15 cellular contexts compared by ENCODE assay signal in the genomic region with DNA sequence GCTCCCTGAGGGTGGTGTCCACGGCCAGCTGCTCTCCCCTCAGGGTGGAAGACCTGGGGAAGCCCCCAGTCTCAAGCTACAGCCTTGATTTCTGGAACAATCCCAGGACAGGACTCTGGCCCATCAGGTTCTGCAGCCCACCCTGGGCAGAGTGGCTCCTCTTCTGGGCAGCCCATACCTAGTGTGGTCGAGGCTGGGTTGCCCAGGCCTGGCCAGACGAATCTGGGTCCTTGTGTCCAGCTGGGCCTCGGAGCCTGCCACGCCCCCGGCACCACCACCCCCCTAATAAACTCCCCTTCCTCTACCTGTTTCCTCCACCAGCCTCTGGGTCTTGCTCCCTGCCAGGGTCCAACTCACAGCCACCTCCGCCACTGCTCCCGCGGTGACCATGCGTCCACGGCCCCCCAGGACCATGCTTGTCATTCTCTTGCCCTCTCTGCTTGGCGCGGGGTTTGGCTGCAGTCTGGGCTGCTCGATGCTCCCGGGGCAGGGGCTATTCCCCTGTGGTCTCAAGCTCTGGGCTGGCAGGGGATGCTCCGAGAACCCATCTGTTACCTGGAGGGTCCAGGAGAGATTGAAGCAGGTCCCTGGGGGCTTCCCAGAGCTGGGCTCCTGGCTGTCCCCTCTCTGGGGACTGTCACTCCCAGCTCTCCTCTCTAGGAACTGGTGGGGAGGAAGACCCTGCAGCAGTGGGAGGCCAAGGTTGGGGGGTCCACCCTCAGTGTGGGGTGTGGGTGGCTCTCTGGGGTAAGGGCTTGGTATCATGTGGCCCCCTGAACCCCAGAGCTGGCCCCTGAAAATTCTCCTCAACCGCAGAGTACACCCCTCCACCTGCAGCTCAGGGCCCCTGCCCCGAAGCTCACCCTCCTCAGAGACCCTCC. TPM values are rescaled to one million over a fixed set of nuclear protein-coding genes. Genes with fewer than 3 reads are reported as not detected.
"Had no signal": no experiment of that assay in that cellular context is flagged by ENCODE, and none has a peak within 500 bp of the region (broad histone marks: within the 10 kb centered on the region; RNA-seq: fewer than 3 reads in every experiment).

No MANE protein-coding gene starts in this region.

- H3K9me3 ChIP-seq: colonic mucosa, mucosa of descending colon, tibial nerve had no signal

- H3K27me3 Mint-ChIP-seq: activated T-cell treated with anti-CD3 and anti-CD28 coated beads, Interleukin-2, amount 50 U/mL, for 24 hours had no signal

- H3K27ac Mint-ChIP-seq: activated T-cell treated with anti-CD3 and anti-CD28 coated beads, Interleukin-2, amount 50 U/mL, for 24 hours; nephron had no signal

- ATAC-seq: activated CD4-positive, CD25-positive, alpha-beta regulatory T cell treated with anti-CD3 and anti-CD28 coated beads, Interleukin-2, amount 50 U/mL, for 24 hours had no signal

- H3K4me3 ChIP-seq: cardiac muscle cell, colonic mucosa, mucosa of descending colon had no signal

- DNase-seq: activated effector memory CD4-positive, alpha-beta T cell treated with Interleukin-2 at 50 U/mL for 16 hours; activated T-cell treated with anti-CD3 and anti-CD28 coated beads, Interleukin-2, amount 50 U/mL, for 24 hours; colonic mucosa; effector CD4-positive, alpha-beta T cell; foreskin keratinocyte; head of caudate nucleus; left colon; stimulated activated CD4-positive, alpha-beta T cell treated with anti-CD3 and anti-CD28 coated beads, Interleukin-15, amount 100 ng/mL, for 24 hours; stimulated activated CD4-positive, alpha-beta T cell treated with anti-CD3 and anti-CD28 coated beads, Interleukin-4, amount 100 ng/mL, for 24 hours had no signal

- H3K4me3 Mint-ChIP-seq: activated T-cell treated with anti-CD3 and anti-CD28 coated beads, Interleukin-2, amount 50 U/mL, for 24 hours; nephron had no signal

- H3K4me1 ChIP-seq: colonic mucosa, foreskin keratinocyte had no signal

- H3K27me3 ChIP-seq: cardiac muscle cell had no signal

- H3K27ac ChIP-seq: cardiac muscle cell, colonic mucosa, foreskin keratinocyte, tibial nerve had no signal

- H3K36me3 ChIP-seq: cardiac muscle cell, colonic mucosa, tibial nerve had no signal

- H3K9me3 Mint-ChIP-seq: activated T-cell treated with anti-CD3 and anti-CD28 coated beads, Interleukin-2, amount 50 U/mL, for 24 hours; nephron had no signal

RNA-seq across cellular contexts. Expression of a gene that starts 8.7 kb away (rescaled TPM):
- total RNA-seq: endothelial cell of umbilical vein, foreskin keratinocyte had no signal
- polyA plus RNA-seq: endothelial cell of umbilical vein, foreskin keratinocyte had no signal
